ENCODE assay signal across 8 cellular contexts in genomic region chr17:31010014-31010413, GRCh38. TPM values are rescaled to one million over a fixed set of nuclear protein-coding genes. Genes with fewer than 3 reads are reported as not detected.
DNase-seq lines count a peak whose midpoint lies in the region; ATAC-seq, FAIRE-seq and TF ChIP-seq lines count a peak whose summit lies in the region.
"Not testable (repeated sequence)": the region's sequence is repeated elsewhere in the genome, so short reads cannot be mapped to it uniquely, and the experiment has no call there.

No MANE protein-coding gene starts in this region.

- not testable (repeated sequence) for BruUV-seq in K562 (replicated peaks; lab: Mats Ljungman, UMichigan)
- BruUV-seq in endothelial cell of umbilical vein (replicated peaks; lab: Mats Ljungman, UMichigan): TSS peak; percentile 17

- not testable (repeated sequence) for H3K27ac ChIP-seq in K562 (ENCODE audit: extremely low read depth, low read depth, low read length); endothelial cell of umbilical vein (ENCODE audit: insufficient read depth, low read depth, low read length)
- H3K27ac ChIP-seq in osteoblast (ENCODE audit: low read depth, low read length): peak overlapping the region; percentile 53
- peak overlapping the region; percentile 96 to 98 for H3K27ac ChIP-seq in tibial artery

- not testable (repeated sequence) for H3K4me2 ChIP-seq in K562 (ENCODE audit: insufficient read depth, low read length); endothelial cell of umbilical vein (ENCODE audit: insufficient read depth, low read length)
- H3K4me2 ChIP-seq in osteoblast (ENCODE audit: insufficient read depth, low read length): peak overlapping the region; percentile 77

- H3K36me3 Mint-ChIP-seq in T-helper 1 cell treated with Interleukin-12 subunit alpha and Interleukin-12 subunit beta and Interleukin-4 antibody, amounts not matched to agents 30 μg/mL and 1 μg/mL, for 36 hours (ENCODE audit: low read depth); activated T-cell treated with anti-CD3 and anti-CD28 coated beads, Interleukin-2, amount 50 U/mL, for 4 hours (ENCODE audit: insufficient read depth): not testable (repeated sequence)

- CTCF ChIA-PET in K562 (lab: Yijun Ruan, JAX; ENCODE audit: low intra/inter-chr PET ratio): not testable (repeated sequence)
- CTCF ChIA-PET in endothelial cell of umbilical vein (lab: Charles Lee): interaction anchor here (1.0 kb wide), 1 partner anchor 207 kb away, joined by 3 read pairs; no protein-coding TSS in a partner anchor

- WGBS in K562 (ENCODE audit: insufficient coverage, low coverage, missing lambda C conversion rate): 17% methylated on average over 1 of the region's 3 CpGs

- in situ Hi-C loops in G401 (cut with HindIII; ENCODE audit: low sequenced_read_pairs): not testable (repeated sequence)
- in situ Hi-C loops in K562 (cut with MboI): loop anchor here (5.0 to 10.0 kb wide), 3 partner anchors 207 to 495 kb away; no protein-coding TSS in a partner anchor

- not testable (repeated sequence) for H3K36me3 ChIP-seq in K562 (ENCODE audit: control insufficient read depth, insufficient read depth, low read length); endothelial cell of umbilical vein (ENCODE audit: control insufficient read depth in 2 of 2, extremely low read depth in 1 of 2, insufficient read depth in 2 of 2, low read length in 2 of 2); osteoblast (ENCODE audit: insufficient read depth, low read length); tibial artery

- not testable (repeated sequence) for H3K27ac Mint-ChIP-seq in T-helper 1 cell treated with Interleukin-12 subunit alpha and Interleukin-12 subunit beta and Interleukin-4 antibody, amounts not matched to agents 30 μg/mL and 1 μg/mL, for 36 hours

- peak overlapping the region; percentile 66 for H3K4me3 Mint-ChIP-seq in T-helper 1 cell treated with Interleukin-12 subunit alpha and Interleukin-12 subunit beta and Interleukin-4 antibody, amounts not matched to agents 30 μg/mL and 1 μg/mL, for 36 hours
- peak overlapping the region; percentile 69 for H3K4me3 Mint-ChIP-seq in activated T-cell treated with anti-CD3 and anti-CD28 coated beads, Interleukin-2, amount 50 U/mL, for 4 hours

- not testable (repeated sequence) for TF ChIP-seq CTCF in K562 (IDR thresholded peaks at IDR 0.05 in 2 of 3, conservative IDR thresholded peaks at IDR 0.05 in 1 of 3; ENCODE audit: insufficient read depth in 2 of 3, low read depth in 1 of 3, low read length in 3 of 3); endothelial cell of umbilical vein (IDR thresholded peaks at IDR 0.05; ENCODE audit: extremely low read depth in 1 of 2, insufficient read depth in 1 of 2, low read depth in 1 of 2, low read length in 2 of 2); osteoblast (IDR thresholded peaks at IDR 0.05; ENCODE audit: extremely low read depth, low read depth, low read length); tibial artery (IDR thresholded peaks at IDR 0.05)

- H3K9me3 Mint-ChIP-seq in T-helper 1 cell treated with Interleukin-12 subunit alpha and Interleukin-12 subunit beta and Interleukin-4 antibody, amounts not matched to agents 30 μg/mL and 1 μg/mL, for 36 hours; activated T-cell treated with anti-CD3 and anti-CD28 coated beads, Interleukin-2, amount 50 U/mL, for 4 hours: not testable (repeated sequence)

- DNase-seq in G401 (ENCODE audit: low spot score) (peak; percentile 45), endothelial cell of umbilical vein (ENCODE audit: low read depth, low spot score) (peak; percentile 26), kidney tubule cell (ENCODE audit: low spot score) (peak; percentile 19)
- not testable (repeated sequence) for DNase-seq in activated T-cell treated with anti-CD3 and anti-CD28 coated beads, Interleukin-2, amount 50 U/mL, for 4 hours; K562 (ENCODE audit: extremely low read depth in 1 of 4, low spot score in 3 of 4); osteoblast (ENCODE audit: insufficient read length, low spot score, missing footprints); tibial artery

- intact Hi-C loops in K562 (cut with micrococcal nuclease): not testable (repeated sequence)
- intact Hi-C loops in endothelial cell of umbilical vein (cut with micrococcal nuclease) (loop anchor here (5.0 kb wide), 1 partner anchor 517 kb away; no protein-coding TSS in a partner anchor), tibial artery (cut with DNase I; ENCODE audit: low total_unique reads) (loop anchor here (5.0 kb wide), 1 partner anchor 38 kb away; the partner anchor contains the start of gene RNF135)

- not testable (repeated sequence) for H4K20me1 ChIP-seq in K562 (replicated peaks; ENCODE audit: control insufficient read depth, insufficient read depth, low read length); endothelial cell of umbilical vein (replicated peaks; ENCODE audit: control insufficient read depth, extremely low read depth, insufficient read depth, low read length); osteoblast (ENCODE audit: insufficient read depth, low read length)

- H3K79me2 ChIP-seq in K562 (ENCODE audit: control insufficient read depth, insufficient read depth, low read length); endothelial cell of umbilical vein (ENCODE audit: control insufficient read depth, insufficient read depth, low read length): not testable (repeated sequence)
- H3K79me2 ChIP-seq in osteoblast (ENCODE audit: insufficient read depth, low read length): peaks cover 26% of the 10 kb centered on the region

- H2AFZ ChIP-seq in K562 (ENCODE audit: low read depth, low read length); endothelial cell of umbilical vein (ENCODE audit: low read depth, low read length); osteoblast (ENCODE audit: low read length): not testable (repeated sequence)

- not testable (repeated sequence) for TF ChIP-seq EP300 in K562 (IDR thresholded peaks at IDR 0.05; ENCODE audit: low read length)

- peaks cover 21% of the 10 kb centered on the region for H3K4me1 Mint-ChIP-seq in T-helper 1 cell treated with Interleukin-12 subunit alpha and Interleukin-12 subunit beta and Interleukin-4 antibody, amounts not matched to agents 30 μg/mL and 1 μg/mL, for 36 hours (ENCODE audit: low read depth)
- peaks cover 21% of the 10 kb centered on the region for H3K4me1 Mint-ChIP-seq in activated T-cell treated with anti-CD3 and anti-CD28 coated beads, Interleukin-2, amount 50 U/mL, for 4 hours (ENCODE audit: low read depth)

- TF ChIP-seq RAD21 in K562 (CRISPR knock-in tag; conservative IDR thresholded peaks at IDR 0.05 in 1 of 2, IDR thresholded peaks at IDR 0.05 in 1 of 2): not testable (repeated sequence)

- H3K9me1 ChIP-seq in K562 (ENCODE audit: control insufficient read depth, insufficient read depth, low read length); endothelial cell of umbilical vein (replicated peaks; ENCODE audit: control insufficient read depth, extremely low read depth, insufficient read depth, low read length): not testable (repeated sequence)

- H3K4me1 ChIP-seq in K562 (replicated peaks in 1 of 2; ENCODE audit: control insufficient read depth in 2 of 2, insufficient read depth in 2 of 2, low read length in 2 of 2): not testable (repeated sequence)
- peaks cover 15% of the 10 kb centered on the region for H3K4me1 ChIP-seq in endothelial cell of umbilical vein (ENCODE audit: control insufficient read depth, extremely low read depth, insufficient read depth, low read length)
- peaks cover 26% of the 10 kb centered on the region for H3K4me1 ChIP-seq in osteoblast (ENCODE audit: insufficient read depth, low read length)
- peaks cover 0 to 26% (median 0%) of the 10 kb centered on the region in 4 donors for H3K4me1 ChIP-seq in tibial artery

- dilution Hi-C loops in endothelial cell of umbilical vein (cut with MboI; ENCODE audit: extremely low pct_ligation_motif_present, low sequenced_read_pairs): not testable (repeated sequence)

- peaks cover 22% of the 10 kb centered on the region for H3K27me3 Mint-ChIP-seq in T-helper 1 cell treated with Interleukin-12 subunit alpha and Interleukin-12 subunit beta and Interleukin-4 antibody, amounts not matched to agents 30 μg/mL and 1 μg/mL, for 36 hours (ENCODE audit: low read depth)
- not testable (repeated sequence) for H3K27me3 Mint-ChIP-seq in activated T-cell treated with anti-CD3 and anti-CD28 coated beads, Interleukin-2, amount 50 U/mL, for 4 hours (ENCODE audit: low read depth)

- not testable (repeated sequence) for TF ChIP-seq POLR2A in K562 (conservative IDR thresholded peaks at IDR 0.05); endothelial cell of umbilical vein (IDR thresholded peaks at IDR 0.05; ENCODE audit: low read depth, low read length)

- not testable (repeated sequence) for H3K9ac ChIP-seq in K562 (ENCODE audit: insufficient read depth in 1 of 2, low read depth in 2 of 2, low read length in 2 of 2); endothelial cell of umbilical vein (replicated peaks; ENCODE audit: extremely low read depth, insufficient read depth, low read length)

- peaks cover 0 to 12% of the 10 kb centered on the region in 2 experiments; a peak in 2 of 5 replicates for H3K27me3 ChIP-seq in K562 (ENCODE audit: control insufficient read depth in 2 of 2, insufficient read depth in 2 of 2, low read length in 2 of 2)
- H3K27me3 ChIP-seq in endothelial cell of umbilical vein (ENCODE audit: control insufficient read depth in 2 of 2, insufficient read depth in 2 of 2, low read length in 2 of 2); osteoblast (ENCODE audit: insufficient read depth, low read length); tibial artery: not testable (repeated sequence)

- POLR2A ChIA-PET in K562 (lab: Yijun Ruan, JAX); endothelial cell of umbilical vein (lab: Charles Lee): not testable (repeated sequence)

- not testable (repeated sequence) for H3K9me3 ChIP-seq in K562 (replicated peaks; ENCODE audit: control insufficient read depth, insufficient read depth, low read depth, low read length); endothelial cell of umbilical vein (replicated peaks; ENCODE audit: control insufficient read depth, insufficient read depth, low read length); osteoblast (ENCODE audit: low read depth, low read length); tibial artery

- peak; percentile 52 for FAIRE-seq in K562 (lab: Jason Lieb, UNC)
- FAIRE-seq in endothelial cell of umbilical vein (lab: Jason Lieb, UNC): not testable (repeated sequence)

- ATAC-seq in activated T-cell treated with anti-CD3 and anti-CD28 coated beads, Interleukin-2, amount 50 U/mL, for 4 hours; K562: not testable (repeated sequence)

- H3K4me3 ChIP-seq in K562; endothelial cell of umbilical vein (replicated peaks in 1 of 3; ENCODE audit: insufficient read depth in 1 of 3, low read depth in 1 of 3, low read length in 3 of 3): not testable (repeated sequence)
- H3K4me3 ChIP-seq in osteoblast (ENCODE audit: insufficient read depth, low read length) (peak overlapping the region; percentile 27), tibial artery (peak overlapping the region; percentile 4 to 14)

RNA-seq across cellular contexts. Expression of gene RNF135, which starts 39.2 kb away (rescaled TPM):
- 1.2 TPM in 2 replicates for total RNA-seq in G401 (2014; rRNA removed; shearing (Covaris generic))
- total RNA-seq in activated T-cell treated with anti-CD3 and anti-CD28 coated beads, Interleukin-2, amount 50 U/mL, for 4 hours: 1 to 10 TPM; 4.2 to 4.8 (median 4.7) TPM
- not detected in 2 replicates for total RNA-seq in K562 (2011; cell fraction: chromatin; rRNA removed; ENCODE audit: low replicate concordance)
- not detected in 2 replicates for total RNA-seq in K562 (2011; cell fraction: nucleolus; rRNA removed)
- total RNA-seq in K562 (2011; cell fraction: nucleoplasm; rRNA removed): not detected in 2 replicates
- total RNA-seq in K562 (2014; rRNA removed) (not detected in 2 replicates), K562 (2014; rRNA removed; fragmentation: Illumina TruSeq; extraction: Trizol) (not detected in 2 replicates), K562 (2015; rRNA removed; fragmentation: Illumina TruSeq; extraction: Trizol) (not detected in 2 replicates), K562 (2021) (0.09 TPM in 1 of 2 replicates, not detected in the other), endothelial cell of umbilical vein (11.6 and 11.7 TPM in 2 replicates), osteoblast (10.6 and 11.2 TPM in 2 replicates)
- polyA plus RNA-seq in K562 (2011; rRNA removed) (0.08 TPM in 1 of 2 replicates, not detected in the other), K562 (2014; fragmentation: Illumina TruSeq; extraction: Trizol) (not detected in 2 replicates), K562 (2014; fragmentation: Nextera tagmentation; extraction: Ambion mirVana) (not detected), K562 (2014; rRNA removed) (not detected in 2 replicates), endothelial cell of umbilical vein (12.0 and 13.4 TPM in 2 replicates)
- polyA plus RNA-seq in K562 (2011; cell fraction: cytosol; rRNA removed): not detected in 2 replicates
- not detected in 2 replicates for polyA plus RNA-seq in K562 (2011; cell fraction: nucleus; rRNA removed)
- polyA plus RNA-seq in K562 (2012): 0.08 TPM in 1 of 2 replicates, not detected in the other
- polyA minus RNA-seq in K562 (2011; rRNA and poly(A)+ RNA removed): not detected in 2 replicates
- polyA minus RNA-seq in K562 (2011; cell fraction: cytosol; rRNA and poly(A)+ RNA removed): not detected in 2 replicates
- not detected in 2 replicates for polyA minus RNA-seq in K562 (2011; cell fraction: nucleus; rRNA and poly(A)+ RNA removed)
- polyA plus RNA-seq in endothelial cell of umbilical vein (2011; cell fraction: cytosol; rRNA removed): 12.8 and 13.8 TPM in 2 replicates
- 7.0 and 7.5 TPM in 2 replicates for polyA plus RNA-seq in endothelial cell of umbilical vein (2011; cell fraction: nucleus; rRNA removed)
- polyA plus RNA-seq in endothelial cell of umbilical vein (2012): 13.4 and 16.8 TPM in 2 replicates
- 9.5 and 10.0 TPM in 2 replicates for polyA minus RNA-seq in endothelial cell of umbilical vein
- polyA minus RNA-seq in endothelial cell of umbilical vein (2011; cell fraction: cytosol; rRNA and poly(A)+ RNA removed): 9.8 TPM
- 2.5 and 2.8 TPM in 2 replicates for polyA minus RNA-seq in endothelial cell of umbilical vein (2011; cell fraction: nucleus; rRNA and poly(A)+ RNA removed)
